14 cellular contexts compared by ENCODE assay signal in the genomic region with DNA sequence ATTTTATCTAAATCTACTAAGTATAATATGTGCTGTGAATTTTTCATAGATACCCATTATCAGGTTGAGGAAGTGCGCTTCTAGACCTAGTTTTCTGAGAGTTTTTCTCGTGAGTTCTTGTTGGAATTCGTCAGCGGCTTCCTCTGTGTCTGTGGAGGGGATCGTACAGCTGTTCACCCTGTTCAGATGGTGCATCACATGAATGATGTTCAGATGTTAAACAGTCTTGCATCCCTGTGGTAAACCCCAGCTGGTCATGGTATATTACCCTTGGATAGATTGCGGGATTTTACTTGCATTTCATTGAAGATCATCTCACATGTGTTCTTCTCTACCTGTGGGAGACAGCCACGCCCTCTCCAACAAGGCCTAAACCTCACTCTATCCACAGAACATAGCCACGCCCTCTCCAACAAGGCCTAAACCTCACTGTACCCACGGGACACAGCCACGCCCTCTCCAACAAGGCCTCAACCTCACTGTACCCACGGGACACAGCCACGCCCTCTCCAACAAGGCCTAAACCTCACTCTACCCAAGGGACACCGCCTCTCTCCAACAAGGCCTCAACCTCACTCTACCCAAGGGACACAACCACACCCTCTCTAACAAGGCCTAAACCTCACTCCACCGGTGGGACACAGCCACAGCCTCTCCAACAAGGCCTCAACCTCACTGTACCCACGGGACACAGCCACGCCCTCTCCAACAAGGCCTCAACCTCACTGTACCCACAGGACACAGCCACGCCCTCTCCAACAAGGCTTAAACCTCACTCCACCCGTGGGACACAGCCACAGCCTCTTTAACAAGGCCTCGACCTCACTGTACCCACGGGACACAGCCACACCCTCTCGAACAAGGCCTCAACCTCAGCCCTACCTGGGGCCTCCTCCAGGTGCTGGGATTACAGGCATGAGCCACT.
DNase-seq lines count a peak whose midpoint lies in the region; ATAC-seq and TF ChIP-seq lines count a peak whose summit lies in the region.
"Had no signal": no experiment of that assay in that cellular context is flagged by ENCODE, and none has a peak within 500 bp of the region (broad histone marks: within the 10 kb centered on the region; RNA-seq: fewer than 3 reads in every experiment).

No MANE protein-coding gene starts in this region.

- intact Hi-C loops in activated naive CD4-positive, alpha-beta T cell treated with anti-CD3 and anti-CD28 coated beads for 36 hours (cut with micrococcal nuclease), result loop anchor here (1.0 kb wide), 1 partner anchor 22 kb away; no protein-coding TSS in a partner anchor
- intact Hi-C loops in upper lobe of right lung (cut with DNase I), result no loop called here

- H3K27me3 ChIP-seq in upper lobe of right lung, result no peaks in the 10 kb centered on the region
- H3K27me3 ChIP-seq: cardiac muscle cell, vagina had no signal

- H3K27me3 Mint-ChIP-seq in activated naive CD4-positive, alpha-beta T cell treated with anti-CD3 and anti-CD28 coated beads for 36 hours (ENCODE audit: low read depth), result no peaks in the 10 kb centered on the region
- H3K27me3 Mint-ChIP-seq in activated CD8-positive, alpha-beta T cell treated with anti-CD3 and anti-CD28 coated beads, Interleukin-2, amount 10 ng/mL, durations not matched to agents 7 days and 5 days (ENCODE audit: low read depth), result no peaks in the 10 kb centered on the region
- peaks cover 0 to 7% (median 2%) of the 10 kb centered on the region in 3 donors for H3K27me3 Mint-ChIP-seq in immature natural killer cell (ENCODE audit: low read depth in 3 of 3)

- peak; percentile 72 for ATAC-seq in activated CD8-positive, alpha-beta T cell treated with anti-CD3 and anti-CD28 coated beads, Interleukin-2, amount 10 ng/mL, durations not matched to agents 7 days and 5 days
- ATAC-seq in upper lobe of right lung (no peak), HG03135 (IDR thresholded peaks at IDR 0.05; ENCODE audit: unreplicated experiment) (no peak)
- ATAC-seq: K562 had no signal

- H3K36me3 Mint-ChIP-seq in activated naive CD4-positive, alpha-beta T cell treated with anti-CD3 and anti-CD28 coated beads for 36 hours (ENCODE audit: low read depth), result peaks cover 27% of the 10 kb centered on the region
- peaks cover 72% of the 10 kb centered on the region for H3K36me3 Mint-ChIP-seq in activated CD8-positive, alpha-beta T cell treated with anti-CD3 and anti-CD28 coated beads, Interleukin-2, amount 10 ng/mL, durations not matched to agents 7 days and 5 days (ENCODE audit: low read depth)
- peaks cover 19 to 30% (median 19%) of the 10 kb centered on the region in 3 donors for H3K36me3 Mint-ChIP-seq in immature natural killer cell

- DNase-seq in activated naive CD4-positive, alpha-beta T cell treated with anti-CD3 and anti-CD28 coated beads for 36 hours, result peak; percentile 3
- DNase-seq in activated naive CD4-positive, alpha-beta T cell treated with anti-CD3 and anti-CD28 coated beads, Interleukin-2, amount 50 U/mL, for 16 hours, result no peak
- DNase-seq in activated CD8-positive, alpha-beta T cell treated with anti-CD3 and anti-CD28 coated beads, Interleukin-2, amount 10 ng/mL, durations not matched to agents 7 days and 5 days, result peak; percentile 69
- DNase-seq in immature natural killer cell, result no peak
- DNase-seq in upper lobe of right lung, result peak; percentile 36
- DNase-seq in DMS 273 treated with DMSO at 0.1 percent for 48 hours (lab: John Stamatoyannopoulos, UW), result no peak
- no peak for DNase-seq in HCEC 1CT
- DNase-seq: activated gamma-delta T cell, NCI-H187, NCI-H69 had no signal

- peaks cover 7% of the 10 kb centered on the region for H3K9me3 ChIP-seq in upper lobe of right lung

- no peaks in the 10 kb centered on the region for H3K36me3 ChIP-seq in upper lobe of right lung
- H3K36me3 ChIP-seq: cardiac muscle cell, vagina had no signal

- H3K9me3 Mint-ChIP-seq in activated naive CD4-positive, alpha-beta T cell treated with anti-CD3 and anti-CD28 coated beads for 36 hours, result peaks cover 17% of the 10 kb centered on the region
- H3K9me3 Mint-ChIP-seq in activated CD8-positive, alpha-beta T cell treated with anti-CD3 and anti-CD28 coated beads, Interleukin-2, amount 10 ng/mL, durations not matched to agents 7 days and 5 days (ENCODE audit: insufficient read depth), result peaks cover 13% of the 10 kb centered on the region
- H3K9me3 Mint-ChIP-seq in immature natural killer cell, result peaks cover 0 to 13% (median 5%) of the 10 kb centered on the region in 6 donors

- no peaks in the 10 kb centered on the region for H3K4me1 ChIP-seq in upper lobe of right lung
- H3K4me1 ChIP-seq: vagina had no signal

- H3K4me3 Mint-ChIP-seq in activated naive CD4-positive, alpha-beta T cell treated with anti-CD3 and anti-CD28 coated beads for 36 hours, result peak overlapping the region; percentile 2
- H3K4me3 Mint-ChIP-seq in activated CD8-positive, alpha-beta T cell treated with anti-CD3 and anti-CD28 coated beads, Interleukin-2, amount 10 ng/mL, durations not matched to agents 7 days and 5 days, result peak overlapping the region; percentile 10
- peak overlapping the region in 2 of 5 donors; percentile 33 to 38 for H3K4me3 Mint-ChIP-seq in immature natural killer cell

- TF ChIP-seq CTCF in upper lobe of right lung (IDR thresholded peaks at IDR 0.05), result no peak

- H3K4me1 Mint-ChIP-seq in activated naive CD4-positive, alpha-beta T cell treated with anti-CD3 and anti-CD28 coated beads for 36 hours (ENCODE audit: low read depth), result peaks cover 41% of the 10 kb centered on the region
- H3K4me1 Mint-ChIP-seq in activated CD8-positive, alpha-beta T cell treated with anti-CD3 and anti-CD28 coated beads, Interleukin-2, amount 10 ng/mL, durations not matched to agents 7 days and 5 days (ENCODE audit: low read depth), result peaks cover 61% of the 10 kb centered on the region
- H3K4me1 Mint-ChIP-seq in immature natural killer cell, result peaks cover 15 to 16% of the 10 kb centered on the region in 2 donors

- no peak overlapping the region for H3K27ac ChIP-seq in upper lobe of right lung
- H3K27ac ChIP-seq: cardiac muscle cell, vagina had no signal

- no peak overlapping the region for H3K4me3 ChIP-seq in upper lobe of right lung
- H3K4me3 ChIP-seq: cardiac muscle cell, K562, vagina had no signal

- H3K27ac Mint-ChIP-seq in activated naive CD4-positive, alpha-beta T cell treated with anti-CD3 and anti-CD28 coated beads for 36 hours, result peak overlapping the region; percentile 96
- peak overlapping the region; percentile 90 for H3K27ac Mint-ChIP-seq in activated CD8-positive, alpha-beta T cell treated with anti-CD3 and anti-CD28 coated beads, Interleukin-2, amount 10 ng/mL, durations not matched to agents 7 days and 5 days
- H3K27ac Mint-ChIP-seq in immature natural killer cell, result peak overlapping the region in 4 of 6 donors; percentile 16 to 82 (median 72)

- POLR2A ChIA-PET in activated CD8-positive, alpha-beta T cell treated with anti-CD3 and anti-CD28 coated beads, Interleukin-2, amount 10 ng/mL, durations not matched to agents 7 days and 5 days (lab: Charles Lee), result interaction anchor here (0.5 to 1.8 kb wide), 5 partner anchors 10 to 60 kb away, joined by 3 to 5 read pairs (median 3); no protein-coding TSS in a partner anchor

- CTCF ChIA-PET in activated naive CD4-positive, alpha-beta T cell treated with anti-CD3 and anti-CD28 coated beads for 36 hours (lab: Charles Lee), result interaction anchor here (0.6 to 2.3 kb wide), 6 partner anchors 19 to 233 kb away, joined by 3 to 7 read pairs (median 4); no protein-coding TSS in a partner anchor
- CTCF ChIA-PET in activated CD8-positive, alpha-beta T cell treated with anti-CD3 and anti-CD28 coated beads, Interleukin-2, amount 10 ng/mL, durations not matched to agents 7 days and 5 days (lab: Charles Lee), result interaction anchor here (1.1 to 1.4 kb wide), 3 partner anchors 12 to 56 kb away, joined by 4 read pairs; no protein-coding TSS in a partner anchor

Comparison
In these comparisons a context has a peak if more than half of its experiments do, and no peak if none do; other contexts are left out.
1. DNase-seq: peak in activated naive CD4-positive, alpha-beta T cell treated with anti-CD3 and anti-CD28 coated beads for 36 hours (single experiment), activated CD8-positive, alpha-beta T cell treated with anti-CD3 and anti-CD28 coated beads, Interleukin-2, amount 10 ng/mL, durations not matched to agents 7 days and 5 days (single experiment) and upper lobe of right lung (single experiment); none in activated naive CD4-positive, alpha-beta T cell treated with anti-CD3 and anti-CD28 coated beads, Interleukin-2, amount 50 U/mL, for 16 hours (single experiment), immature natural killer cell (0 of 3), DMS 273 treated with DMSO at 0.1 percent for 48 hours (single experiment) and HCEC 1CT (single experiment).
2. Peak in every context shown above with its lines, with median percentiles within 50 percentile points of each other: H3K27ac Mint-ChIP-seq.